In the genomic region with DNA sequence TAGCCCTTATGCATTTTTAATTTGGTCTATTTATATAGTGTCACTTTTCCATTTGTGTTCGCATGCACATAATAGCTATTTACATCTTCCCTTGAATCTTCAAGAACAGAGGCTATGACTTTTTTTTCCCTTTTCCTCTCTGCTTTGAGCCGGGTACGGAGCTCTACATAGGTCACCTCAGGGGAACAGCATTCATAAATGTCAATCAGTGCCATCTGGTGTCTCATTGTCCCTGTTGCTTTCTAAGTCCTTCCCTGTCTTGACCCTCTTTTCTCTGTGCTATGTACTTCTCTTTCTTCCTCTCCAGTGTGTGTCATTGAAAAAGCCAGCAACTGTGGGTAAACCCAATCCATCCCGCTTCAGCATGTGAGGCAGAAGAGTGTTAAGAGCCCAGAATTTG, we compare ENCODE assay signal across 21 cellular contexts. TPM values are rescaled to one million over a fixed set of nuclear protein-coding genes. Genes with fewer than 3 reads are reported as not detected.
"Had no signal": no experiment of that assay in that cellular context is flagged by ENCODE, and none has a peak within 500 bp of the region (broad histone marks: within the 10 kb centered on the region; RNA-seq: fewer than 3 reads in every experiment).

No MANE protein-coding gene starts in this region.

- DNase-seq: activated CD4-positive, alpha-beta T cell treated with anti-CD3 and anti-CD28 coated beads, Interleukin-2, amount 50 U/mL, for 1 hour; activated CD4-positive, CD25-positive, alpha-beta regulatory T cell treated with anti-CD3 and anti-CD28 coated beads, Interleukin-2, amount 50 U/mL, for 72 hours; activated CD8-positive, alpha-beta T cell treated with anti-CD3 and anti-CD28 coated beads, Interleukin-2, amount 10 ng/mL, durations not matched to agents 7 days and 5 days; activated gamma-delta T cell; aorta; effector memory CD8-positive, alpha-beta T cell; foreskin melanocyte; hippocampal formation; kidney glomerular epithelial cell; left lung; naive thymus-derived CD4-positive, alpha-beta T cell; occipital lobe; posterior cingulate gyrus; stimulated activated CD4-positive, alpha-beta T cell treated with anti-CD3 and anti-CD28 coated beads, Interleukin-4, amount 100 ng/mL, for 4 hours; tibial artery had no signal

- ATAC-seq: activated CD8-positive, alpha-beta T cell treated with anti-CD3 and anti-CD28 coated beads, Interleukin-2, amount 10 ng/mL, durations not matched to agents 7 days and 5 days; effector memory CD8-positive, alpha-beta T cell; esophagus mucosa; left lung; naive thymus-derived CD4-positive, alpha-beta T cell had no signal

RNA-seq across cellular contexts. Expression of a gene that starts 26.6 kb away (rescaled TPM):
- total RNA-seq: activated CD8-positive, alpha-beta T cell treated with anti-CD3 and anti-CD28 coated beads, Interleukin-2, amount 10 ng/mL, durations not matched to agents 7 days and 5 days; activated T-helper 1 cell treated with anti-CD3 and anti-CD28 coated beads, Interleukin-12 subunit alpha, Interleukin-12 subunit beta, Interleukin-2, Interleukin-4 antibody, amounts not matched to agents 30 ng/mL and 10 ng/mL and 1 ng/mL, durations not matched to agents 14 hours and 24 hours and 36 hours; dermis microvascular lymphatic vessel endothelial cell; endothelial cell of umbilical vein; lung microvascular endothelial cell; naive thymus-derived CD4-positive, alpha-beta T cell; renal cortical epithelial cell had no signal
